In the genomic region with DNA sequence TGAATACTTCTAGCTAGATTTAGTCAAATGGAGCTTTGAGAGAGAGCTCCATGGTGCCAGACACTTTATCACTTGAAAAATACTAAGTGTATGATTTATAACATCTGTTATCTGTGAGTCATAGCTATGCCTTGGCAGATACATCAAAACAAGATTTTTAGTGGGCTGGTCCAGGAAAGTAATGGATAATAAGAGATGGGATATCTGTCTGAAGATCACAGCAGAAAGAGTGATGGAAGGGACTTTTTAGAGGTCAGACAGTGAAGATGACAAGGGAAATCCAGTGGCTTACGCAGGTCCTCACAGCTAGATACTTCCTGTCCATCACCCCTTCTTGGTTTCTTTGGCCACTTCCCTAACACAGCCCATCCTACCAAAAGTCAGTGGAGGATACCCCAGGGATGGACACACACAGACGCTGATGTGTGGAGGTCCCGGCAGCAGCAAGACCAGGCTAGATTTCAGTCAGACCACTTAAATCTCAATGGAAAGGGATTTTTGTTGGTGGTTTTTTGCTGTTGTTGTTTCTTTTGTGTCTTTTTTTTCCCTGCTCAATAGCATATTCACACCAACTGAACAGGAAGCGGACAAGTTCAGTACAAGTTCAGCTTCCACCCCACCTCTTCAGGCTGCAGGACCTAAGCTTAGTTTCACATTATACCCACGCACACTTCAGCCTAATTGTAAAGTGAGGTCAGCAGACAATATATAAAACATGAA, we compare ENCODE assay signal across 1 cellular context.
TF ChIP-seq lines count a peak whose summit lies in the region.

No MANE protein-coding gene starts in this region.

TF ChIP-seq in SK-N-SH treated with all-trans-retinoic acid at 6 μM for 48 hours, 23 proteins besides CTCF, POLR2A, EP300 and RAD21 (continued from another document):
- TF ChIP-seq, protein P1, sequence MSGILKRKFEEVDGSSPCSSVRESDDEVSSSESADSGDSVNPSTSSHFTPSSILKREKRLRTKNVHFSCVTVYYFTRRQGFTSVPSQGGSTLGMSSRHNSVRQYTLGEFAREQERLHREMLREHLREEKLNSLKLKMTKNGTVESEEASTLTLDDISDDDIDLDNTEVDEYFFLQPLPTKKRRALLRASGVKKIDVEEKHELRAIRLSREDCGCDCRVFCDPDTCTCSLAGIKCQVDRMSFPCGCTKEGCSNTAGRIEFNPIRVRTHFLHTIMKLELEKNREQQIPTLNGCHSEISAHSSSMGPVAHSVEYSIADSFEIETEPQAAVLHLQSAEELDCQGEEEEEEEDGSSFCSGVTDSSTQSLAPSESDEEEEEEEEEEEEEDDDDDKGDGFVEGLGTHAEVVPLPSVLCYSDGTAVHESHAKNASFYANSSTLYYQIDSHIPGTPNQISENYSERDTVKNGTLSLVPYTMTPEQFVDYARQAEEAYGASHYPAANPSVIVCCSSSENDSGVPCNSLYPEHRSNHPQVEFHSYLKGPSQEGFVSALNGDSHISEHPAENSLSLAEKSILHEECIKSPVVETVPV (CRISPR knock-in tag; IDR thresholded peaks at IDR 0.05): no peak
- peak; percentile 95 for TF ChIP-seq ISL1 (CRISPR knock-in tag; IDR thresholded peaks at IDR 0.05)
- TF ChIP-seq GLIS3 (CRISPR knock-in tag; IDR thresholded peaks at IDR 0.05): no peak
- TF ChIP-seq, protein P2, sequence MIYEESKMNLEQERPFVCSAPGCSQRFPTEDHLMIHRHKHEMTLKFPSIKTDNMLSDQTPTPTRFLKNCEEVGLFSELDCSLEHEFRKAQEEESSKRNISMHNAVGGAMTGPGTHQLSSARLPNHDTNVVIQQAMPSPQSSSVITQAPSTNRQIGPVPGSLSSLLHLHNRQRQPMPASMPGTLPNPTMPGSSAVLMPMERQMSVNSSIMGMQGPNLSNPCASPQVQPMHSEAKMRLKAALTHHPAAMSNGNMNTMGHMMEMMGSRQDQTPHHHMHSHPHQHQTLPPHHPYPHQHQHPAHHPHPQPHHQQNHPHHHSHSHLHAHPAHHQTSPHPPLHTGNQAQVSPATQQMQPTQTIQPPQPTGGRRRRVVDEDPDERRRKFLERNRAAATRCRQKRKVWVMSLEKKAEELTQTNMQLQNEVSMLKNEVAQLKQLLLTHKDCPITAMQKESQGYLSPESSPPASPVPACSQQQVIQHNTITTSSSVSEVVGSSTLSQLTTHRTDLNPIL (CRISPR knock-in tag; IDR thresholded peaks at IDR 0.05; ENCODE audit: low read depth): 0 out of 2 replicates have a peak, but pooled peaks have one; percentile 20
- no peak for TF ChIP-seq BACH2 (CRISPR knock-in tag; IDR thresholded peaks at IDR 0.05; ENCODE audit: borderline replicate concordance)
